1 cellular context compared by ENCODE assay signal in genomic region chr3:101859882-101860281, GRCh38.
TF ChIP-seq lines count a peak whose summit lies in the region.

No MANE protein-coding gene starts in this region.

TF ChIP-seq in GM12878, 131 proteins besides CTCF, POLR2A, EP300 and RAD21 (continued from another document):
- TF ChIP-seq, protein P1, sequence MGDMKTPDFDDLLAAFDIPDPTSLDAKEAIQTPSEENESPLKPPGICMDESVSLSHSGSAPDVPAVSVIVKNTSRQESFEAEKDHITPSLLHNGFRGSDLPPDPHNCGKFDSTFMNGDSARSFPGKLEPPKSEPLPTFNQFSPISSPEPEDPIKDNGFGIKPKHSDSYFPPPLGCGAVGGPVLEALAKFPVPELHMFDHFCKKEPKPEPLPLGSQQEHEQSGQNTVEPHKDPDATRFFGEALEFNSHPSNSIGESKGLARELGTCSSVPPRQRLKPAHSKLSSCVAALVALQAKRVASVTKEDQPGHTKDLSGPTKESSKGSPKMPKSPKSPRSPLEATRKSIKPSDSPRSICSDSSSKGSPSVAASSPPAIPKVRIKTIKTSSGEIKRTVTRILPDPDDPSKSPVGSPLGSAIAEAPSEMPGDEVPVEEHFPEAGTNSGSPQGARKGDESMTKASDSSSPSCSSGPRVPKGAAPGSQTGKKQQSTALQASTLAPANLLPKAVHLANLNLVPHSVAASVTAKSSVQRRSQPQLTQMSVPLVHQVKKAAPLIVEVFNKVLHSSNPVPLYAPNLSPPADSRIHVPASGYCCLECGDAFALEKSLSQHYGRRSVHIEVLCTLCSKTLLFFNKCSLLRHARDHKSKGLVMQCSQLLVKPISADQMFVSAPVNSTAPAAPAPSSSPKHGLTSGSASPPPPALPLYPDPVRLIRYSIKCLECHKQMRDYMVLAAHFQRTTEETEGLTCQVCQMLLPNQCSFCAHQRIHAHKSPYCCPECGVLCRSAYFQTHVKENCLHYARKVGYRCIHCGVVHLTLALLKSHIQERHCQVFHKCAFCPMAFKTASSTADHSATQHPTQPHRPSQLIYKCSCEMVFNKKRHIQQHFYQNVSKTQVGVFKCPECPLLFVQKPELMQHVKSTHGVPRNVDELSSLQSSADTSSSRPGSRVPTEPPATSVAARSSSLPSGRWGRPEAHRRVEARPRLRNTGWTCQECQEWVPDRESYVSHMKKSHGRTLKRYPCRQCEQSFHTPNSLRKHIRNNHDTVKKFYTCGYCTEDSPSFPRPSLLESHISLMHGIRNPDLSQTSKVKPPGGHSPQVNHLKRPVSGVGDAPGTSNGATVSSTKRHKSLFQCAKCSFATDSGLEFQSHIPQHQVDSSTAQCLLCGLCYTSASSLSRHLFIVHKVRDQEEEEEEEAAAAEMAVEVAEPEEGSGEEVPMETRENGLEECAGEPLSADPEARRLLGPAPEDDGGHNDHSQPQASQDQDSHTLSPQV (IDR thresholded peaks at IDR 0.05): no peak
TF ChIP-seq in GM12878: peak in this region for 1.
